Comparison of ENCODE assay signal across 12 cellular contexts in genomic region chr17:19262650-19263620, GRCh38. TPM values are rescaled to one million over a fixed set of nuclear protein-coding genes. Genes with fewer than 3 reads are reported as not detected.
DNase-seq lines count a peak whose midpoint lies in the region; ATAC-seq and TF ChIP-seq lines count a peak whose summit lies in the region.
"Had no signal": no experiment of that assay in that cellular context is flagged by ENCODE, and none has a peak within 500 bp of the region (broad histone marks: within the 10 kb centered on the region; RNA-seq: fewer than 3 reads in every experiment).

No MANE protein-coding gene starts in this region.

- H3K4me1 Mint-ChIP-seq in HFFc6 (ENCODE audit: low read depth) = peaks cover 55% of the 10 kb centered on the region

- DNase-seq in HFFc6 (peak; percentile 36), astrocyte of the spinal cord (ENCODE audit: low read depth, low spot score) (peak; percentile 56), left cardiac atrium (peak; percentile 35), spleen (peak; percentile 37), NCI-H82 treated with DMSO at 0.1 percent for 48 hours (lab: John Stamatoyannopoulos, UW; ENCODE audit: unreplicated experiment) (no peak), DMS53 (lab: John Stamatoyannopoulos, UW) (no peak)
- DNase-seq: activated CD8-positive, alpha-beta T cell treated with anti-CD3 and anti-CD28 coated beads, Interleukin-2, amount 10 ng/mL, durations not matched to agents 7 days and 5 days; naive B cell; NCI-H1436 treated with DMSO at 0.1 percent for 48 hours; RPMI8226 had no signal

- peak overlapping the region; percentile 31 for H3K4me3 Mint-ChIP-seq in HFFc6
- H3K4me3 Mint-ChIP-seq: activated CD8-positive, alpha-beta T cell treated with anti-CD3 and anti-CD28 coated beads, Interleukin-2, amount 10 ng/mL, durations not matched to agents 7 days and 5 days had no signal

- H3K27ac Mint-ChIP-seq in HFFc6 = peak overlapping the region; percentile 77
- H3K27ac Mint-ChIP-seq: activated CD8-positive, alpha-beta T cell treated with anti-CD3 and anti-CD28 coated beads, Interleukin-2, amount 10 ng/mL, durations not matched to agents 7 days and 5 days had no signal

- ATAC-seq in left cardiac atrium = peak; percentile 39 to 62
- no peak for ATAC-seq in HG03025 (IDR thresholded peaks at IDR 0.05; ENCODE audit: low FRiP score, unreplicated experiment)
- ATAC-seq in HG02763 (IDR thresholded peaks at IDR 0.05; ENCODE audit: unreplicated experiment) = no peak
- ATAC-seq: activated CD8-positive, alpha-beta T cell treated with anti-CD3 and anti-CD28 coated beads, Interleukin-2, amount 10 ng/mL, durations not matched to agents 7 days and 5 days had no signal

- H3K36me3 Mint-ChIP-seq in HFFc6 (ENCODE audit: low read depth) = peaks cover 13% of the 10 kb centered on the region; the same call in 1 of the 2 replicates

- intact Hi-C loops in left cardiac atrium (cut with DNase I) = no loop called here
- intact Hi-C loops in spleen (cut with DNase I; ENCODE audit: low total_unique reads) = no loop called here

- TF ChIP-seq POLR2A in spleen (IDR thresholded peaks at IDR 0.05) = no peak

- H3K27me3 ChIP-seq in spleen (replicated peaks in 1 of 7) = no peaks in the 10 kb centered on the region

- H3K4me3 ChIP-seq in astrocyte of the spinal cord (ENCODE audit: low read depth, low read length) = no peak overlapping the region
- H3K4me3 ChIP-seq in spleen = no peak overlapping the region

- no peak overlapping the region for H3K27ac ChIP-seq in spleen

- no peaks in the 10 kb centered on the region; the same call in 1 of the 2 replicates for H3K27me3 Mint-ChIP-seq in HFFc6 (ENCODE audit: insufficient read depth)

- H3K9me3 Mint-ChIP-seq in HFFc6 = no peaks in the 10 kb centered on the region
- H3K9me3 Mint-ChIP-seq: naive B cell had no signal

- H3K4me1 ChIP-seq in spleen = peaks cover 0 to 54% (median 18%) of the 10 kb centered on the region in 6 donors

- in situ Hi-C loops in astrocyte of the spinal cord (cut with HindIII; ENCODE audit: low sequenced_read_pairs) = no loop called here

- TF ChIP-seq CTCF in HFFc6 (IDR thresholded peaks at IDR 0.05) = no peak
- TF ChIP-seq CTCF in astrocyte of the spinal cord (IDR thresholded peaks at IDR 0.05; ENCODE audit: low read depth, low read length) = no peak
- no peak for TF ChIP-seq CTCF in spleen (IDR thresholded peaks at IDR 0.05 in 8 of 11, conservative IDR thresholded peaks at IDR 0.05 in 3 of 11)

- H3K36me3 ChIP-seq in spleen = no peaks in the 10 kb centered on the region

- 85 to 89% (median 89%) methylated on average over 8 of the region's 8 CpGs for WGBS in spleen, 5 donors

- no peaks in the 10 kb centered on the region for H3K9me3 ChIP-seq in spleen

RNA-seq across cellular contexts. Expression of gene EPN2, which starts 25.8 kb away (rescaled TPM):
- 10 to 100 TPM; 40.1 to 47.4 (median 42.7) TPM for total RNA-seq in HFFc6 (2021; fragmentation: NEBNext Ultra II Directional; extraction: Animal tissue kit (Norgen Biotek cat#: 25700))
- 10 to 100 TPM; 74.1 to 82.2 TPM for total RNA-seq in left cardiac atrium
- total RNA-seq in spleen = 10 to 100 TPM; 21.8 to 59.6 (median 38.5) TPM
- polyA plus RNA-seq in spleen = 10 to 100 TPM in 1 of 3 donors, 1 to 10 TPM in 2; 5.4 to 20.0 (median 5.9) TPM

Comparison
In these comparisons a context has a peak if more than half of its experiments do, and no peak if none do; other contexts are left out.
1. DNase-seq: peak in HFFc6 (single experiment), astrocyte of the spinal cord (single experiment), left cardiac atrium (single experiment) and spleen (single experiment); none in NCI-H82 treated with DMSO at 0.1 percent for 48 hours (single experiment) and DMS53 (single experiment).
2. ATAC-seq: peak in left cardiac atrium (2 of 2); none in HG03025 (single experiment) and HG02763 (single experiment).